27 cellular contexts compared by ENCODE assay signal in genomic region chr12:103855896-103856657, GRCh38. TPM values are rescaled to one million over a fixed set of nuclear protein-coding genes. Genes with fewer than 3 reads are reported as not detected.
A peak's percentile ranks its signal among the peaks of the same experiment; 100 is the strongest.
DNase-seq lines count a peak whose midpoint lies in the region; ATAC-seq, FAIRE-seq and TF ChIP-seq lines count a peak whose summit lies in the region.
"Had no signal": no experiment of that assay in that cellular context is flagged by ENCODE, and none has a peak within 500 bp of the region (broad histone marks: within the 10 kb centered on the region; RNA-seq: fewer than 3 reads in every experiment).

No MANE protein-coding gene starts in this region.

- in situ Hi-C loops in GM12878 (cut with MboI) = no loop called here

- peaks cover 4% of the 10 kb centered on the region; the same call in 1 of the 2 replicates for H3K9me3 Mint-ChIP-seq in HFFc6
- no peaks in the 10 kb centered on the region for H3K9me3 Mint-ChIP-seq in mesothelial cell of epicardium
- H3K9me3 Mint-ChIP-seq: activated CD4-positive, alpha-beta memory T cell treated with anti-CD3 and anti-CD28 coated beads for 36 hours; activated T-helper 2 cell treated with anti-CD3 and anti-CD28 coated beads, Interferon-gamma antibody, Interleukin-2, Interleukin-4, amounts not matched to agents 10 μg/mL and 5 μg/mL and 100 μg/mL, durations not matched to agents 14 hours and 24 hours and 36 hours; nephron; T-helper 1 cell treated with Interleukin-12 subunit alpha and Interleukin-12 subunit beta and Interleukin-4 antibody, amounts not matched to agents 30 μg/mL and 1 μg/mL, for 36 hours had no signal

- no peak for DNase-seq in HFFc6
- DNase-seq in GM12878 (ENCODE audit: low read depth, low spot score) = no peak
- DNase-seq in mesothelial cell of epicardium (ENCODE audit: low spot score in 2 of 2, unreplicated experiment in 2 of 2) = no peak
- DNase-seq in NCI-H128 (lab: John Stamatoyannopoulos, UW; ENCODE audit: unreplicated experiment) = no peak
- DNase-seq in NCI-H446 treated with DMSO at 0.1 percent for 48 hours (lab: John Stamatoyannopoulos, UW) = no peak
- DNase-seq: ACHN; activated CD4-positive, alpha-beta memory T cell treated with anti-CD3 and anti-CD28 coated beads for 36 hours; activated CD8-positive, alpha-beta memory T cell treated with anti-CD3 and anti-CD28 coated beads, Interleukin-2, amount 50 U/mL, for 48 hours; cerebellar nuclear complex; glutamatergic neuron; pancreas; stimulated activated naive CD4-positive, alpha-beta T cell treated with Interleukin-2 at 50 U/mL for 16 hours had no signal

- H3K36me3 Mint-ChIP-seq in HFFc6 (ENCODE audit: low read depth) (peaks cover 10% of the 10 kb centered on the region), mesothelial cell of epicardium (peaks cover 2% of the 10 kb centered on the region)
- H3K36me3 Mint-ChIP-seq: activated CD4-positive, alpha-beta memory T cell treated with anti-CD3 and anti-CD28 coated beads for 36 hours; activated naive CD8-positive, alpha-beta T cell had no signal

- WGBS in GM12878 (ENCODE audit: insufficient coverage, insufficient replicate concordance, low lambda C conversion rate, missing lambda C conversion rate) = 68% methylated on average over 8 of the region's 8 CpGs

- BruUV-seq in GM12878 (replicated peaks; lab: Mats Ljungman, UMichigan) = no TSS peak

- H3K27ac Mint-ChIP-seq in HFFc6 = peak overlapping the region; percentile 48
- H3K27ac Mint-ChIP-seq in mesothelial cell of epicardium = peak overlapping the region; percentile 37
- H3K27ac Mint-ChIP-seq: activated CD4-positive, alpha-beta memory T cell treated with anti-CD3 and anti-CD28 coated beads for 36 hours; activated naive CD8-positive, alpha-beta T cell; activated T-helper 2 cell treated with anti-CD3 and anti-CD28 coated beads, Interferon-gamma antibody, Interleukin-2, Interleukin-4, amounts not matched to agents 10 μg/mL and 5 μg/mL and 100 μg/mL, durations not matched to agents 14 hours and 24 hours and 36 hours; nephron; T-helper 1 cell treated with Interleukin-12 subunit alpha and Interleukin-12 subunit beta and Interleukin-4 antibody, amounts not matched to agents 30 μg/mL and 1 μg/mL, for 36 hours had no signal

- no peak for TF ChIP-seq POLR2A in GM12878 (IDR thresholded peaks at IDR 0.05; ENCODE audit: low read depth, low read length)

- no peak overlapping the region for H3K4me2 ChIP-seq in GM12878 (ENCODE audit: control insufficient read depth, insufficient read depth)
- H3K4me2 ChIP-seq in skeletal muscle satellite cell (ENCODE audit: low read length) = no peak overlapping the region

- TF ChIP-seq RAD21 in GM12878 (IDR thresholded peaks at IDR 0.05; ENCODE audit: insufficient read depth, low read depth, low read length) = no peak

- H3K27me3 Mint-ChIP-seq in HFFc6 (ENCODE audit: insufficient read depth) (peaks cover 9% of the 10 kb centered on the region), mesothelial cell of epicardium (ENCODE audit: low read depth) (no peaks in the 10 kb centered on the region)
- H3K27me3 Mint-ChIP-seq: activated CD4-positive, alpha-beta memory T cell treated with anti-CD3 and anti-CD28 coated beads for 36 hours; activated naive CD8-positive, alpha-beta T cell had no signal

- H3K36me3 ChIP-seq in GM12878 (ENCODE audit: control insufficient read depth in 2 of 2, insufficient read depth in 2 of 2, low read length in 1 of 2) = no peaks in the 10 kb centered on the region
- no peaks in the 10 kb centered on the region for H3K36me3 ChIP-seq in skeletal muscle satellite cell (ENCODE audit: insufficient read depth, low read length)
- H3K36me3 ChIP-seq: ascending aorta, pancreas, thoracic aorta had no signal

- CTCF ChIA-PET in GM12878 (lab: Yijun Ruan, JAX) = no interaction called here

- H3K9me3 ChIP-seq in GM12878 (replicated peaks; ENCODE audit: control insufficient read depth, insufficient read depth, low read length) = no peaks in the 10 kb centered on the region
- no peaks in the 10 kb centered on the region for H3K9me3 ChIP-seq in skeletal muscle satellite cell (replicated peaks; ENCODE audit: low read length)
- H3K9me3 ChIP-seq: ascending aorta, pancreas, thoracic aorta had no signal

- peaks cover 70% of the 10 kb centered on the region for H3K4me1 Mint-ChIP-seq in HFFc6 (ENCODE audit: low read depth)
- H3K4me1 Mint-ChIP-seq in mesothelial cell of epicardium = peaks cover 56% of the 10 kb centered on the region

- H3K27me3 ChIP-seq in GM12878 (replicated peaks in 1 of 2; ENCODE audit: control insufficient read depth in 2 of 2, insufficient read depth in 2 of 2, low read length in 1 of 2) (no peaks in the 10 kb centered on the region), skeletal muscle satellite cell (ENCODE audit: control insufficient read depth, insufficient read depth, low read length) (no peaks in the 10 kb centered on the region)
- H3K27me3 ChIP-seq: ascending aorta, pancreas had no signal

- H2AFZ ChIP-seq in GM12878 (ENCODE audit: control insufficient read depth, low read depth, low read length) = no peak overlapping the region

- TF ChIP-seq CTCF in HFFc6 (IDR thresholded peaks at IDR 0.05) (no peak), GM12878 (IDR thresholded peaks at IDR 0.05 in 2 of 3, conservative IDR thresholded peaks at IDR 0.05 in 1 of 3; ENCODE audit: control insufficient read depth in 2 of 3, extremely low read depth in 1 of 3, insufficient read depth in 1 of 3, low read depth in 3 of 3, low read length in 3 of 3) (no peak), mesothelial cell of epicardium (IDR thresholded peaks at IDR 0.05; ENCODE audit: unreplicated experiment) (no peak)

- POLR2A ChIA-PET in GM12878 (lab: Charles Lee) = no interaction called here

- intact Hi-C loops in GM12878 (cut with micrococcal nuclease; ENCODE audit: unreplicated experiment) = no loop called here

- no peak for ATAC-seq in GM12878
- no peak for ATAC-seq in GM18511 (IDR thresholded peaks at IDR 0.05; ENCODE audit: unreplicated experiment)
- ATAC-seq: activated CD4-positive, CD25-positive, alpha-beta regulatory T cell treated with anti-CD3 and anti-CD28 coated beads, Interleukin-2, amount 50 U/mL, for 24 hours; sciatic nerve had no signal

- no peak overlapping the region for H3K4me3 ChIP-seq in GM12878
- no peak overlapping the region for H3K4me3 ChIP-seq in skeletal muscle satellite cell (ENCODE audit: low read length)
- H3K4me3 ChIP-seq: ascending aorta, pancreas, thoracic aorta had no signal

- RAD21 ChIA-PET in GM12878 (lab: Charles Lee; ENCODE audit: unreplicated experiment) = no interaction called here

- H3K79me2 ChIP-seq in GM12878 (ENCODE audit: control insufficient read depth, insufficient read depth, low read length) = no peaks in the 10 kb centered on the region

- no peak for TF ChIP-seq EP300 in GM12878 (IDR thresholded peaks at IDR 0.05; ENCODE audit: borderline replicate concordance in 1 of 2, control insufficient read depth in 1 of 2, low read depth in 2 of 2, low read length in 2 of 2)

- H3K4me3 Mint-ChIP-seq in HFFc6 = peak overlapping the region; percentile 50; the same call in 1 of the 2 replicates
- H3K4me3 Mint-ChIP-seq in mesothelial cell of epicardium = no peak overlapping the region
- H3K4me3 Mint-ChIP-seq: activated CD4-positive, alpha-beta memory T cell treated with anti-CD3 and anti-CD28 coated beads for 36 hours; activated naive CD8-positive, alpha-beta T cell; nephron; T-helper 1 cell treated with Interleukin-12 subunit alpha and Interleukin-12 subunit beta and Interleukin-4 antibody, amounts not matched to agents 30 μg/mL and 1 μg/mL, for 36 hours had no signal

- H3K9ac ChIP-seq in GM12878 (ENCODE audit: control insufficient read depth, insufficient read depth, low read length) (no peak overlapping the region), skeletal muscle satellite cell (ENCODE audit: low read depth, low read length) (peak overlapping the region; percentile 38)

- no peak overlapping the region for H3K27ac ChIP-seq in GM12878 (ENCODE audit: control insufficient read depth, insufficient read depth)
- H3K27ac ChIP-seq: ascending aorta, RWPE1, thoracic aorta had no signal

- peak; percentile 59 for FAIRE-seq in GM12878 (lab: Jason Lieb, UNC)
- FAIRE-seq: endothelial cell of umbilical vein, H1, keratinocyte, TTC549 had no signal

- H3K4me1 ChIP-seq in GM12878 (ENCODE audit: control insufficient read depth, insufficient read depth, low read length) (no peaks in the 10 kb centered on the region), skeletal muscle satellite cell (ENCODE audit: control insufficient read depth, insufficient read depth, low read length) (peaks cover 56% of the 10 kb centered on the region)

- no peaks in the 10 kb centered on the region for H4K20me1 ChIP-seq in GM12878 (ENCODE audit: control insufficient read depth, insufficient read depth)

- SMC1A ChIA-PET in GM12878 (lab: Charles Lee; ENCODE audit: uncharacterized antibody, unreplicated experiment) = interaction anchor here (0.6 kb wide), 1 partner anchor 28 kb away, joined by 3 read pairs; no protein-coding TSS in a partner anchor

TF ChIP-seq in GM12878, 131 proteins besides CTCF, POLR2A, EP300 and RAD21:
- no peak for TF ChIP-seq NR2C2 (IDR thresholded peaks at IDR 0.05; ENCODE audit: borderline replicate concordance, control insufficient read depth, insufficient read length, low read depth)

RNA-seq across cellular contexts. Expression of gene NT5DC3, which starts 15.0 kb away (rescaled TPM):
- 10 to 100 TPM; 10.5 to 12.8 (median 11.3) TPM for total RNA-seq in HFFc6 (2021; fragmentation: NEBNext Ultra II Directional; extraction: Animal tissue kit (Norgen Biotek cat#: 25700))
- 13.1 and 16.1 TPM in 2 replicates for total RNA-seq in GM12878 (2013; cell fraction: nucleolus; rRNA removed)
- total RNA-seq in GM12878 (2014; rRNA removed) = 8.1 and 9.8 TPM in 2 replicates
- total RNA-seq in GM12878 (2014; rRNA removed; fragmentation: Illumina TruSeq; extraction: Trizol) = 7.3 and 8.2 TPM in 2 replicates
- 10.0 and 10.1 TPM in 2 replicates for total RNA-seq in GM12878 (2021)
- polyA plus RNA-seq in GM12878 (2011; ENCODE audit: low read depth) = 2.4 TPM
- 2.5 and 2.6 TPM in 2 replicates for polyA plus RNA-seq in GM12878 (2011; rRNA removed)
- 2.2 and 2.8 TPM in 2 replicates for polyA plus RNA-seq in GM12878 (2011; cell fraction: cytosol; rRNA removed)
- 2.7 and 3.3 TPM in 2 replicates for polyA plus RNA-seq in GM12878 (2011; cell fraction: nucleus; rRNA removed)
- 1.8 and 2.5 TPM in 2 replicates for polyA plus RNA-seq in GM12878 (2012)
- polyA plus RNA-seq in GM12878 (2014; fragmentation: Illumina TruSeq; extraction: Trizol) = 4.2 and 5.2 TPM in 2 replicates
- polyA plus RNA-seq in GM12878 (2014; fragmentation: Nextera tagmentation; extraction: Ambion mirVana) = 10 to 100 TPM in 1 of 2 experiments, 1 to 10 TPM in 1; 2.0 to 12.4 TPM
- polyA plus RNA-seq in GM12878 (2014; rRNA removed) = 5.1 and 5.4 TPM in 2 replicates
- 1 to 10 TPM; 4.8 to 6.6 TPM for polyA plus RNA-seq in GM12878 (2016; fragmentation: Nextera tagmentation; extraction: Ambion mirVana)
- polyA minus RNA-seq in GM12878 (2011; rRNA and poly(A)+ RNA removed) = 7.1 and 8.9 TPM in 2 replicates
- polyA minus RNA-seq in GM12878 (2011; cell fraction: cytosol; rRNA and poly(A)+ RNA removed) = 2.3 and 3.7 TPM in 2 replicates
- 2.5 and 4.0 TPM in 2 replicates for polyA minus RNA-seq in GM12878 (2011; cell fraction: nucleus; rRNA and poly(A)+ RNA removed)
- total RNA-seq in mesothelial cell of epicardium = 7.7 to 9.1 TPM (median 8.7 TPM) in 3 replicates
- 8.4 and 12.2 TPM in 2 replicates for total RNA-seq in skeletal muscle satellite cell (2012; rRNA removed)
